In the genomic region with DNA sequence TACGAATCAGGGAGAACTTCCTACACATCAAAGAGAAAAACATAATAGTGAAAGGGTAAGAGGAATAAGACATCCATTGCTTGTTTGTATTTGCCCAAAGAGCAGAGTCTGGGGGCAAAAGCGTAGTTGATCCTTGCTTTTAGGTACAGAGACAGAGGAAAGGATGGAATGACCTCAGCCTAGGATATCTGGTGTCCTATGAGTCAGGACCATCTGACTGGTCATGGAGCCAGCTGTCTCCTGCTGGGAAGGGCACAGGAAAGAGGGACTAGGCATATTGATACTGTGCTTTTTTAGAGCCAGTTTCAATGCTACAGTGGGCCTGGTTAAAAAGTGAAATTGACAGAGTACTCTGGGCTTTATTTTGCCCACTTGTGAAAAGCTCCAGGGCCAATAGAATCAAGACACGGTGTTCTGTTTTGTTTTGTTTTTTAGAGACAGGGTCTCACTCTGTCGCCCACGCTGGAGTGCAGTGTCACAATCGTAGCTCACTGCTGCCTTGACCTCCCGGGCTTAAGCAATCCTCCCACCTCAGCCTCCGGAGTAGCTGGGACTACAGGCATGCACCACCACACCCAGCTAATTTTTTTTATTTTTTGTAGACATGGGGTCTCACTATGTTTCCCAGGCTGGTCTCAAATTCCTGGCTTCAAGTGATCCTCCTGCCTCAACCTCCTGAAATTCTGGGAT, we compare ENCODE assay signal across 8 cellular contexts. TPM values are rescaled to one million over a fixed set of nuclear protein-coding genes. Genes with fewer than 3 reads are reported as not detected.
DNase-seq lines count a peak whose midpoint lies in the region; ATAC-seq, FAIRE-seq and TF ChIP-seq lines count a peak whose summit lies in the region.

No MANE protein-coding gene starts in this region.

- H3K4me3 Mint-ChIP-seq in activated T-cell treated with anti-CD3 and anti-CD28 coated beads, Interleukin-2, amount 50 U/mL, for 72 hours: peak overlapping the region in 1 of 2 donors; percentile 31
- no peak overlapping the region for H3K4me3 Mint-ChIP-seq in activated T-cell treated with anti-CD3 and anti-CD28 coated beads, Interleukin-2, amount 50 U/mL, for 4 hours

- no peak for DNase-seq in activated T-cell treated with anti-CD3 and anti-CD28 coated beads, Interleukin-2, amount 50 U/mL, for 72 hours
- no peak for DNase-seq in activated T-cell treated with anti-CD3 and anti-CD28 coated beads, Interleukin-2, amount 50 U/mL, for 4 hours
- DNase-seq in K562 (ENCODE audit: extremely low read depth in 1 of 4, low spot score in 3 of 4) (peak in 1 of 4 experiments; percentile 8), lung (ENCODE audit: low spot score) (no peak), urothelium cell line (ENCODE audit: low spot score) (peak; percentile 40), retina (no peak), NCI-H1417 (lab: John Stamatoyannopoulos, UW) (no peak)

- peak; percentile 56 for FAIRE-seq in K562 (lab: Jason Lieb, UNC)
- no peak for FAIRE-seq in urothelium cell line (lab: Jason Lieb, UNC)

- H3K9ac ChIP-seq in K562 (ENCODE audit: insufficient read depth in 1 of 2, low read depth in 2 of 2, low read length in 2 of 2): no peak overlapping the region; a peak in 1 of 4 replicates

- TF ChIP-seq RAD21 in K562 (CRISPR knock-in tag; conservative IDR thresholded peaks at IDR 0.05 in 1 of 2, IDR thresholded peaks at IDR 0.05 in 1 of 2): no peak

- H3K36me3 ChIP-seq in K562 (ENCODE audit: control insufficient read depth, insufficient read depth, low read length) (peaks cover 14% of the 10 kb centered on the region; the same call in 1 of the 3 replicates), lung (ENCODE audit: control insufficient read depth in 2 of 2, insufficient read depth in 2 of 2, low read length in 2 of 2) (peaks cover 12 to 22% of the 10 kb centered on the region in 2 donors)

- H3K27ac Mint-ChIP-seq in activated T-cell treated with anti-CD3 and anti-CD28 coated beads, Interleukin-2, amount 50 U/mL, for 72 hours: peak overlapping the region; percentile 34

- no peaks in the 10 kb centered on the region for H3K27me3 ChIP-seq in K562 (ENCODE audit: control insufficient read depth in 2 of 2, insufficient read depth in 2 of 2, low read length in 2 of 2)
- H3K27me3 ChIP-seq in lung (ENCODE audit: control insufficient read depth, insufficient read depth): no peaks in the 10 kb centered on the region

- H3K36me3 Mint-ChIP-seq in activated T-cell treated with anti-CD3 and anti-CD28 coated beads, Interleukin-2, amount 50 U/mL, for 72 hours (ENCODE audit: insufficient read depth in 2 of 2): peaks cover 4 to 16% of the 10 kb centered on the region in 2 donors
- H3K36me3 Mint-ChIP-seq in activated T-cell treated with anti-CD3 and anti-CD28 coated beads, Interleukin-2, amount 50 U/mL, for 4 hours (ENCODE audit: insufficient read depth): peaks cover 28% of the 10 kb centered on the region

- POLR2A ChIA-PET in K562 (lab: Yijun Ruan, JAX): interaction anchor here (0.6 to 5.3 kb wide), 3 partner anchors 10 to 265 kb away, joined by 3 to 57 read pairs (median 3); a partner anchor contains a TSS

- in situ Hi-C loops in K562 (cut with MboI): no loop called here

- no peaks in the 10 kb centered on the region for H3K9me1 ChIP-seq in K562 (ENCODE audit: control insufficient read depth, insufficient read depth, low read length)

- peaks cover 16% of the 10 kb centered on the region for H3K27me3 Mint-ChIP-seq in activated T-cell treated with anti-CD3 and anti-CD28 coated beads, Interleukin-2, amount 50 U/mL, for 72 hours (ENCODE audit: low read depth)
- H3K27me3 Mint-ChIP-seq in activated T-cell treated with anti-CD3 and anti-CD28 coated beads, Interleukin-2, amount 50 U/mL, for 4 hours (ENCODE audit: low read depth): no peaks in the 10 kb centered on the region

- H3K27ac ChIP-seq in K562 (ENCODE audit: extremely low read depth, low read depth, low read length) (no peak overlapping the region), lung (ENCODE audit: low read depth in 1 of 2, low read length in 1 of 2) (peak overlapping the region; percentile 37 to 95)

- TF ChIP-seq CTCF in K562 (IDR thresholded peaks at IDR 0.05 in 2 of 3, conservative IDR thresholded peaks at IDR 0.05 in 1 of 3; ENCODE audit: insufficient read depth in 2 of 3, low read depth in 1 of 3, low read length in 3 of 3) (no peak), lung (IDR thresholded peaks at IDR 0.05; ENCODE audit: control extremely low read depth, extremely low read depth) (no peak)

- intact Hi-C loops in K562 (cut with micrococcal nuclease): no loop called here

- H3K4me2 ChIP-seq in K562 (ENCODE audit: insufficient read depth, low read length): no peak overlapping the region

- H3K4me1 Mint-ChIP-seq in activated T-cell treated with anti-CD3 and anti-CD28 coated beads, Interleukin-2, amount 50 U/mL, for 72 hours (ENCODE audit: low read depth): peaks cover 49% of the 10 kb centered on the region
- H3K4me1 Mint-ChIP-seq in activated T-cell treated with anti-CD3 and anti-CD28 coated beads, Interleukin-2, amount 50 U/mL, for 4 hours (ENCODE audit: low read depth): peaks cover 61% of the 10 kb centered on the region

- CTCF ChIA-PET in K562 (lab: Yijun Ruan, JAX; ENCODE audit: low intra/inter-chr PET ratio): no interaction called here

- TF ChIP-seq POLR2A in K562 (conservative IDR thresholded peaks at IDR 0.05): no peak

- H3K4me1 ChIP-seq in K562 (replicated peaks in 1 of 2; ENCODE audit: control insufficient read depth in 2 of 2, insufficient read depth in 2 of 2, low read length in 2 of 2) (peaks cover 13 to 24% of the 10 kb centered on the region in 2 experiments; a peak in 4 of 5 replicates), lung (ENCODE audit: control insufficient read depth in 2 of 2, insufficient read depth in 2 of 2, low read length in 2 of 2) (peaks cover 8 to 10% of the 10 kb centered on the region in 2 donors)

- H3K9me3 Mint-ChIP-seq in activated T-cell treated with anti-CD3 and anti-CD28 coated beads, Interleukin-2, amount 50 U/mL, for 72 hours: no peaks in the 10 kb centered on the region
- H3K9me3 Mint-ChIP-seq in activated T-cell treated with anti-CD3 and anti-CD28 coated beads, Interleukin-2, amount 50 U/mL, for 4 hours: no peaks in the 10 kb centered on the region

- H4K20me1 ChIP-seq in K562 (replicated peaks; ENCODE audit: control insufficient read depth, insufficient read depth, low read length): no peaks in the 10 kb centered on the region

- H2AFZ ChIP-seq in K562 (ENCODE audit: low read depth, low read length): no peak overlapping the region

- H3K9me3 ChIP-seq in K562 (replicated peaks; ENCODE audit: control insufficient read depth, insufficient read depth, low read depth, low read length): no peaks in the 10 kb centered on the region
- H3K9me3 ChIP-seq in lung (ENCODE audit: control insufficient read depth in 2 of 2, insufficient read depth in 1 of 2, low read length in 1 of 2): no peaks in the 10 kb centered on the region

- H3K4me3 ChIP-seq in K562: no peak overlapping the region
- no peak overlapping the region for H3K4me3 ChIP-seq in lung

- TF ChIP-seq EP300 in K562 (IDR thresholded peaks at IDR 0.05; ENCODE audit: low read length): no peak

- BruUV-seq in K562 (replicated peaks; lab: Mats Ljungman, UMichigan): no TSS peak

- no peak for ATAC-seq in activated T-cell treated with anti-CD3 and anti-CD28 coated beads, Interleukin-2, amount 50 U/mL, for 72 hours (replicated peaks in 1 of 2)
- no peak for ATAC-seq in activated T-cell treated with anti-CD3 and anti-CD28 coated beads, Interleukin-2, amount 50 U/mL, for 4 hours
- no peak for ATAC-seq in K562
- no peak for ATAC-seq in lung (ENCODE audit: insufficient read depth, low FRiP score)
- no peak for ATAC-seq in HG03196 (IDR thresholded peaks at IDR 0.05; ENCODE audit: unreplicated experiment)

- WGBS in K562 (ENCODE audit: insufficient coverage, low coverage, missing lambda C conversion rate): 64% methylated on average over 8 of the region's 8 CpGs
- WGBS in lung, 2 donors: 71 to 75% methylated on average over 8 of the region's 8 CpGs

- H3K79me2 ChIP-seq in K562 (ENCODE audit: control insufficient read depth, insufficient read depth, low read length): peaks cover 5% of the 10 kb centered on the region; the same call in 1 of the 3 replicates

TF ChIP-seq in K562, 482 proteins besides CTCF, POLR2A, EP300 and RAD21 (continues in another document):
- TF ChIP-seq, protein P1, sequence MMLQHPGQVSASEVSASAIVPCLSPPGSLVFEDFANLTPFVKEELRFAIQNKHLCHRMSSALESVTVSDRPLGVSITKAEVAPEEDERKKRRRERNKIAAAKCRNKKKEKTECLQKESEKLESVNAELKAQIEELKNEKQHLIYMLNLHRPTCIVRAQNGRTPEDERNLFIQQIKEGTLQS (IDR thresholded peaks at IDR 0.05): peak; percentile 45; the same call in 1 of the 2 replicates
- TF ChIP-seq, protein P1 (CRISPR knock-in tag; conservative IDR thresholded peaks at IDR 0.05): no peak
- TF ChIP-seq NR2C1 (IDR thresholded peaks at IDR 0.05) (no peak), NR2C1 (tag; IDR thresholded peaks at IDR 0.05) (peak; percentile 61; the same call in 1 of the 2 replicates)

RNA-seq across cellular contexts. Expression of a gene that starts 3.2 kb away (rescaled TPM):
- 10 to 100 TPM; 21.9 to 42.7 TPM for total RNA-seq in activated T-cell treated with anti-CD3 and anti-CD28 coated beads, Interleukin-2, amount 50 U/mL, for 72 hours
- 10 to 100 TPM; 16.6 to 20.9 (median 17.7) TPM for total RNA-seq in activated T-cell treated with anti-CD3 and anti-CD28 coated beads, Interleukin-2, amount 50 U/mL, for 4 hours
- 15.4 and 19.3 TPM in 2 replicates for total RNA-seq in K562 (2011; cell fraction: chromatin; rRNA removed; ENCODE audit: low replicate concordance)
- total RNA-seq in K562 (2011; cell fraction: nucleolus; rRNA removed): 8.4 and 10.0 TPM in 2 replicates
- total RNA-seq in K562 (2011; cell fraction: nucleoplasm; rRNA removed): 12.5 and 15.6 TPM in 2 replicates
- total RNA-seq in K562 (2014; rRNA removed) (13.3 and 16.2 TPM in 2 replicates), K562 (2014; rRNA removed; fragmentation: Illumina TruSeq; extraction: Trizol) (6.8 and 6.9 TPM in 2 replicates), K562 (2015; rRNA removed; fragmentation: Illumina TruSeq; extraction: Trizol) (8.5 and 8.6 TPM in 2 replicates), K562 (2021) (9.7 and 11.1 TPM in 2 replicates), lung (10 to 100 TPM; 41.6 to 60.6 TPM)
- polyA plus RNA-seq in K562 (2011; rRNA removed) (9.6 and 11.7 TPM in 2 replicates), K562 (2014; fragmentation: Illumina TruSeq; extraction: Trizol) (9.9 and 10.3 TPM in 2 replicates), K562 (2014; fragmentation: Nextera tagmentation; extraction: Ambion mirVana) (under 1 TPM; 0.39 to 0.52 TPM), K562 (2014; rRNA removed) (10.2 and 13.3 TPM in 2 replicates), lung (10 to 100 TPM; 59.7 to 88.0 TPM)
- polyA plus RNA-seq in K562 (2011; cell fraction: cytosol; rRNA removed): 9.5 and 10.1 TPM in 2 replicates
- 15.3 and 20.6 TPM in 2 replicates for polyA plus RNA-seq in K562 (2011; cell fraction: nucleus; rRNA removed)
- 6.1 and 10.3 TPM in 2 replicates for polyA plus RNA-seq in K562 (2012)
- 5.1 and 8.4 TPM in 2 replicates for polyA minus RNA-seq in K562 (2011; rRNA and poly(A)+ RNA removed)
- 5.7 and 8.6 TPM in 2 replicates for polyA minus RNA-seq in K562 (2011; cell fraction: cytosol; rRNA and poly(A)+ RNA removed)
- 3.0 and 5.4 TPM in 2 replicates for polyA minus RNA-seq in K562 (2011; cell fraction: nucleus; rRNA and poly(A)+ RNA removed)
